Comparison of ENCODE assay signal across 1 cellular context in the genomic region with DNA sequence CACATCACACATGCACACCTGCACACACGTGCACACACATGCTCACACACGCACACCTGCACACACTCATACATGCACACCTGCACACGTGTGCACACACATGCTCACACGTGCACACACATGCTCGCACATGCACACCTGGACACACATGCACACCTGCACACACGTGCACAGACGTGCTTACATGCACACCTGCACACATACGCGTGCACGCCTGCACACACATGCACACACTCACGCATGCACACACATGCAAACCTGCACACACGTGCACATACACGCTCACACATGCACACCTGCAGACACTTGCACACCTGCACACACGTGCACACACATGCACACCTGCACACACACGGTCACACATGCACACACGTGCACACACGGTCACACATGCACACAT.
TF ChIP-seq lines count a peak whose summit lies in the region.

No MANE protein-coding gene starts in this region.

TF ChIP-seq in H1, 55 proteins besides CTCF, POLR2A, EP300 and RAD21:
- no peak for TF ChIP-seq KDM4A (IDR thresholded peaks at IDR 0.05; ENCODE audit: low read depth, low read length, severe bottlenecking)
- TF ChIP-seq CREB1 (IDR thresholded peaks at IDR 0.05) = no peak
- no peak for TF ChIP-seq SP1 (IDR thresholded peaks at IDR 0.05; ENCODE audit: low read depth, low read length)
- TF ChIP-seq FOSL1 (IDR thresholded peaks at IDR 0.05; ENCODE audit: insufficient read depth, low read depth, low read length) = no peak
- no peak for TF ChIP-seq CEBPB (IDR thresholded peaks at IDR 0.05; ENCODE audit: low read depth, low read length)
- TF ChIP-seq SP4 (IDR thresholded peaks at IDR 0.05; ENCODE audit: low read length) = no peak
- no peak for TF ChIP-seq KDM5A (IDR thresholded peaks at IDR 0.05; ENCODE audit: low read length)
- no peak for TF ChIP-seq CBX8 (IDR thresholded peaks at IDR 0.05; ENCODE audit: borderline replicate concordance, low read depth, low read length)
TF ChIP-seq in H1: peak in this region for 0.
